ENCODE assay signal across 9 cellular contexts in genomic region chr18:23982154-23983071, GRCh38. TPM values are rescaled to one million over a fixed set of nuclear protein-coding genes. Genes with fewer than 3 reads are reported as not detected.
DNase-seq lines count a peak whose midpoint lies in the region; ATAC-seq and TF ChIP-seq lines count a peak whose summit lies in the region.
"Had no signal": no experiment of that assay in that cellular context is flagged by ENCODE, and none has a peak within 500 bp of the region (broad histone marks: within the 10 kb centered on the region; RNA-seq: fewer than 3 reads in every experiment).

No MANE protein-coding gene starts in this region.

- H2BK15ac ChIP-seq in mesendoderm (replicated peaks; ENCODE audit: low read depth): no peak overlapping the region

- H3K18ac ChIP-seq in mesendoderm (ENCODE audit: low read length): no peak overlapping the region

- TF ChIP-seq CTCF in esophagus squamous epithelium (IDR thresholded peaks at IDR 0.05) (no peak), nephron (IDR thresholded peaks at IDR 0.05; ENCODE audit: unreplicated experiment in 3 of 3) (no peak)

- H3K4me1 ChIP-seq in esophagus squamous epithelium: peaks cover 0 to 19% (median 9%) of the 10 kb centered on the region in 3 donors
- no peaks in the 10 kb centered on the region for H3K4me1 ChIP-seq in mesendoderm (ENCODE audit: control insufficient read depth, low read depth, low read length)

- H3K9me3 Mint-ChIP-seq in nephron: peaks cover 4% of the 10 kb centered on the region

- H3K27me3 Mint-ChIP-seq in nephron (ENCODE audit: low read depth): peaks cover 10% of the 10 kb centered on the region

- H3K27ac ChIP-seq in esophagus squamous epithelium (peak overlapping the region; percentile 31 to 83 (median 66)), mesendoderm (ENCODE audit: low read depth, low read length) (no peak overlapping the region)

- 53 to 65% methylated on average over 17 of the region's 17 CpGs for WGBS in esophagus squamous epithelium, 2 donors
- WGBS in mesendoderm (ENCODE audit: extremely low coverage, insufficient coverage, low lambda C conversion rate): 100% methylated on average over 1 of the region's 17 CpGs

- peaks cover 18% of the 10 kb centered on the region for H3K4me1 Mint-ChIP-seq in nephron

- no peak overlapping the region for H3K4ac ChIP-seq in mesendoderm (ENCODE audit: low read depth, low read length)

- DNase-seq in ACHN (peak; percentile 29), NCI-H146 treated with DMSO at 0.1 percent for 48 hours (lab: John Stamatoyannopoulos, UW; ENCODE audit: unreplicated experiment) (peak; percentile 64), esophagus squamous epithelium (lab: John Stamatoyannopoulos, UW) (no peak), mesendoderm (no peak), D341Med (ENCODE audit: low spot score) (no peak), AG08395 (ENCODE audit: low spot score) (no peak)
- DNase-seq: DMS153 had no signal

- H3K4me3 ChIP-seq in esophagus squamous epithelium: peak overlapping the region in 1 of 4 donors; percentile 31
- no peak overlapping the region for H3K4me3 ChIP-seq in mesendoderm (ENCODE audit: low read length)

- H3K79me2 ChIP-seq in mesendoderm (ENCODE audit: control insufficient read depth, insufficient read depth, low read length): no peaks in the 10 kb centered on the region

- H3K56ac ChIP-seq in mesendoderm (ENCODE audit: low read length): no peak overlapping the region

- no peaks in the 10 kb centered on the region for H3K36me3 Mint-ChIP-seq in nephron (ENCODE audit: low read depth)

- H3K27ac Mint-ChIP-seq in nephron: no peak overlapping the region

- H4K8ac ChIP-seq in mesendoderm (ENCODE audit: low read depth, low read length): no peak overlapping the region

- H3K9ac ChIP-seq in mesendoderm (ENCODE audit: low read length): no peak overlapping the region

- TF ChIP-seq POLR2A in esophagus squamous epithelium (IDR thresholded peaks at IDR 0.05): no peak

- H3K79me1 ChIP-seq in mesendoderm (ENCODE audit: low read length): no peaks in the 10 kb centered on the region

- H3K9me3 ChIP-seq in esophagus squamous epithelium: no peaks in the 10 kb centered on the region

- no peak overlapping the region for H3K23ac ChIP-seq in mesendoderm (ENCODE audit: low read length)

- in situ Hi-C loops in ACHN (cut with HindIII; ENCODE audit: low pct_ligation_motif_present, low pct_unique_long_range_greater_than_20kb, low sequenced_read_pairs): no loop called here

- no peak overlapping the region for H2AK5ac ChIP-seq in mesendoderm (ENCODE audit: low read length)

- H3K27me3 ChIP-seq in esophagus squamous epithelium: no peaks in the 10 kb centered on the region
- H3K27me3 ChIP-seq in mesendoderm (ENCODE audit: insufficient read depth, low read length, poor library complexity): no peaks in the 10 kb centered on the region

- peak overlapping the region; percentile 14 to 35 (median 26) for H3K4me3 Mint-ChIP-seq in nephron

- intact Hi-C loops in esophagus squamous epithelium (cut with DNase I): no loop called here

- no peak for ATAC-seq in GM19467 (IDR thresholded peaks at IDR 0.05; ENCODE audit: unreplicated experiment)

- no peak overlapping the region for H2BK120ac ChIP-seq in mesendoderm (ENCODE audit: low read depth, low read length)

- H3K36me3 ChIP-seq in esophagus squamous epithelium (no peaks in the 10 kb centered on the region), mesendoderm (ENCODE audit: control insufficient read depth, insufficient read depth, low read length) (no peaks in the 10 kb centered on the region)

- no peak overlapping the region for H4K5ac ChIP-seq in mesendoderm (ENCODE audit: low read length)

- no peak overlapping the region for H2BK5ac ChIP-seq in mesendoderm (ENCODE audit: low read length)

- no peak overlapping the region for H3K4me2 ChIP-seq in mesendoderm (ENCODE audit: low read length)

RNA-seq across cellular contexts. Expression of gene TTC39C, which starts 32.1 kb away (rescaled TPM):
- 10 to 100 TPM; 12.3 to 35.9 (median 24.8) TPM for total RNA-seq in esophagus squamous epithelium
- 22.6 TPM for polyA plus RNA-seq in mesendoderm (2013, experiment 1 of 2)
- polyA plus RNA-seq in mesendoderm (2013, experiment 2 of 2): 24.1 TPM

Comparison
In these comparisons a context has a peak if more than half of its experiments do, and no peak if none do; other contexts are left out.
1. DNase-seq: peak in ACHN (single experiment) and NCI-H146 treated with DMSO at 0.1 percent for 48 hours (single experiment); none in esophagus squamous epithelium (single experiment), mesendoderm (single experiment), D341Med (single experiment) and AG08395 (single experiment).